ENCODE assay signal across 9 cellular contexts in genomic region chr7:30445770-30446169, GRCh38. TPM values are rescaled to one million over a fixed set of nuclear protein-coding genes. Genes with fewer than 3 reads are reported as not detected.
DNase-seq lines count a peak whose midpoint lies in the region; ATAC-seq, FAIRE-seq and TF ChIP-seq lines count a peak whose summit lies in the region.
"Had no signal": no experiment of that assay in that cellular context is flagged by ENCODE, and none has a peak within 500 bp of the region (broad histone marks: within the 10 kb centered on the region; RNA-seq: fewer than 3 reads in every experiment).

No MANE protein-coding gene starts in this region.

- H3K27ac ChIP-seq in IMR-90 (ENCODE audit: insufficient read depth, low read length) = no peak overlapping the region
- H3K27ac ChIP-seq in astrocyte (ENCODE audit: low read depth, low read length) = no peak overlapping the region
- H3K27ac ChIP-seq in lower lobe of right lung = no peak overlapping the region

- H2AFZ ChIP-seq in IMR-90 (replicated peaks; ENCODE audit: low read length, poor library complexity) (no peak overlapping the region), astrocyte (ENCODE audit: low read depth, low read length) (no peak overlapping the region)

- H3K4me3 ChIP-seq in IMR-90 (ENCODE audit: insufficient read depth, low read depth, low read length) (no peak overlapping the region), astrocyte (ENCODE audit: insufficient read depth, low read depth, low read length) (no peak overlapping the region), lower lobe of right lung (no peak overlapping the region)
- H3K4me3 ChIP-seq: skin epidermis had no signal

- peaks cover 14% of the 10 kb centered on the region; the same call in 1 of the 2 replicates for H3K36me3 ChIP-seq in IMR-90 (ENCODE audit: control insufficient read depth, insufficient read depth, low read length)
- peaks cover 8% of the 10 kb centered on the region for H3K36me3 ChIP-seq in astrocyte (ENCODE audit: insufficient read depth, low read length)
- peaks cover 46% of the 10 kb centered on the region for H3K36me3 ChIP-seq in lower lobe of right lung

- H3K27me3 ChIP-seq in IMR-90 (ENCODE audit: control insufficient read depth, insufficient read depth, low read length) (no peaks in the 10 kb centered on the region), astrocyte (ENCODE audit: insufficient read depth, low read length) (no peaks in the 10 kb centered on the region), lower lobe of right lung (ENCODE audit: low read depth) (no peaks in the 10 kb centered on the region)

- TF ChIP-seq RAD21 in IMR-90 (IDR thresholded peaks at IDR 0.05; ENCODE audit: low read length) = peak; percentile 47

- no peak overlapping the region for H2BK15ac ChIP-seq in IMR-90 (ENCODE audit: low read depth, low read length)

- in situ Hi-C loops in IMR-90 (cut with MboI; ENCODE audit: low sequenced_read_pairs) = no loop called here

- intact Hi-C loops in IMR-90 (cut with micrococcal nuclease) = no loop called here
- intact Hi-C loops in lower lobe of right lung (cut with DNase I) = no loop called here

- 0 out of 4 replicates have a peak, but pooled peaks cover 0 to 2% of the 10 kb centered on the region in 2 experiments for H3K79me1 ChIP-seq in IMR-90 (ENCODE audit: low read depth in 1 of 2, low read length in 2 of 2)

- no peak overlapping the region for H3K23ac ChIP-seq in IMR-90 (ENCODE audit: low read depth, low read length)

- no peak overlapping the region for H2BK120ac ChIP-seq in IMR-90 (ENCODE audit: low read depth, low read length)

- no peaks in the 10 kb centered on the region for H4K20me1 ChIP-seq in IMR-90 (ENCODE audit: insufficient read depth, low read length)
- H4K20me1 ChIP-seq in astrocyte (ENCODE audit: insufficient read depth, low read length) = no peaks in the 10 kb centered on the region

- H3K27ac Mint-ChIP-seq in T-cell = peak overlapping the region; percentile 19 to 84
- no peak overlapping the region for H3K27ac Mint-ChIP-seq in astrocyte (ENCODE audit: unreplicated experiment)

- H2AK5ac ChIP-seq in IMR-90 (ENCODE audit: low read depth, low read length) = no peak overlapping the region

- H4K5ac ChIP-seq in IMR-90 (ENCODE audit: low read depth, low read length) = no peak overlapping the region

- H3K36me3 Mint-ChIP-seq in T-cell (peaks cover 35% of the 10 kb centered on the region), astrocyte (ENCODE audit: low read depth, unreplicated experiment) (peaks cover 11% of the 10 kb centered on the region)

- CTCF ChIA-PET in IMR-90 (lab: Yijun Ruan, JAX) = no interaction called here
- CTCF ChIA-PET in T-cell (lab: Charles Lee) = interaction anchor here in 1 of 2 donors (1.0 kb wide), 1 partner anchor 167 kb away, joined by 3 read pairs; no protein-coding TSS in a partner anchor

- peaks cover 0 to 11% (median 6%) of the 10 kb centered on the region in 3 donors for H3K4me1 Mint-ChIP-seq in T-cell
- no peaks in the 10 kb centered on the region for H3K4me1 Mint-ChIP-seq in astrocyte (ENCODE audit: low read depth, unreplicated experiment)

- no peak overlapping the region for H3K4ac ChIP-seq in IMR-90 (ENCODE audit: low read depth, low read length)

- no peak overlapping the region for H3K18ac ChIP-seq in IMR-90 (ENCODE audit: low read depth, low read length)

- H3K56ac ChIP-seq in IMR-90 (ENCODE audit: extremely low read depth, insufficient read depth, low read length) = no peak overlapping the region

- POLR2A ChIA-PET in IMR-90 (lab: Charles Lee; ENCODE audit: unreplicated experiment) (no interaction called here), T-cell (lab: Charles Lee) (no interaction called here)

- no peaks in the 10 kb centered on the region for H3K79me2 ChIP-seq in astrocyte (ENCODE audit: insufficient read depth, low read length)

- dilution Hi-C loops in IMR-90 (cut with HindIII; ENCODE audit: low sequenced_read_pairs, unreplicated experiment) = no loop called here

- H3K9ac ChIP-seq in IMR-90 (ENCODE audit: low read depth, low read length) (no peak overlapping the region), astrocyte (ENCODE audit: low read length) (no peak overlapping the region)

- H4K91ac ChIP-seq in IMR-90 (ENCODE audit: insufficient read depth, low read depth, low read length) = no peak overlapping the region

- WGBS in IMR-90 (ENCODE audit: extremely low coverage in 2 of 2, insufficient read length in 1 of 2), 2 experiments = no CpG with 5 or more reads among the region's 7 CpGs

- H2AK9ac ChIP-seq in IMR-90 (replicated peaks; ENCODE audit: low read depth, low read length, poor library complexity) = no peak overlapping the region

- H3K9me3 ChIP-seq in IMR-90 (ENCODE audit: control insufficient read depth, insufficient read depth, low read length) (no peaks in the 10 kb centered on the region), astrocyte (ENCODE audit: insufficient read depth, low read depth, low read length) (no peaks in the 10 kb centered on the region), lower lobe of right lung (no peaks in the 10 kb centered on the region)

- no peak overlapping the region for H3K4me3 Mint-ChIP-seq in T-cell
- no peak overlapping the region for H3K4me3 Mint-ChIP-seq in astrocyte (ENCODE audit: unreplicated experiment)

- no peak overlapping the region for H2BK20ac ChIP-seq in IMR-90 (ENCODE audit: low read depth, low read length)

- ATAC-seq in GM21447 (IDR thresholded peaks at IDR 0.05; ENCODE audit: unreplicated experiment) (peak; percentile 100), IMR-90 (ENCODE audit: low read depth) (peak; percentile 85), T-cell (replicated peaks in 1 of 4) (peak; percentile 96 to 100 (median 97)), lower lobe of right lung (peak; percentile 98)

- no peak overlapping the region for H3K14ac ChIP-seq in IMR-90 (replicated peaks; ENCODE audit: low read depth, low read length)

- H3K9me3 Mint-ChIP-seq in T-cell (no peaks in the 10 kb centered on the region), astrocyte (ENCODE audit: unreplicated experiment) (no peaks in the 10 kb centered on the region)

- no TSS peak for BruUV-seq in IMR-90 (replicated peaks; lab: Mats Ljungman, UMichigan)

- H3K4me1 ChIP-seq in IMR-90 (ENCODE audit: control insufficient read depth, insufficient read depth, low read length) (no peaks in the 10 kb centered on the region; the same call in 1 of the 2 replicates), astrocyte (ENCODE audit: insufficient read depth, low read length) (no peaks in the 10 kb centered on the region), lower lobe of right lung (peaks cover 11% of the 10 kb centered on the region)

- no peak overlapping the region for H2BK5ac ChIP-seq in IMR-90 (ENCODE audit: low read depth, low read length, poor library complexity, severe bottlenecking)

- no peak for FAIRE-seq in astrocyte (lab: Jason Lieb, UNC)

- no peak overlapping the region for H4K8ac ChIP-seq in IMR-90 (ENCODE audit: low read depth in 2 of 2, low read length in 2 of 2)

- TF ChIP-seq POLR2A in IMR-90 (IDR thresholded peaks at IDR 0.05; ENCODE audit: low read depth, low read length) = no peak

- DNase-seq in DMS79 (lab: John Stamatoyannopoulos, UW) (peak; percentile 24), IMR-90 (peak; percentile 66), T-cell (peak; percentile 37 to 89 (median 70)), astrocyte (ENCODE audit: low read depth) (peak; percentile 24), lower lobe of right lung (peak; percentile 91), GM03348 (ENCODE audit: low spot score) (no peak)
- peak; percentile 56 to 62 for DNase-seq in stimulated activated CD8-positive, alpha-beta memory T cell treated with anti-CD3 and anti-CD28 coated beads, Interleukin-7, amount 100 ng/mL, for 48 hours (ENCODE audit: extremely low read depth in 1 of 2, low read depth in 1 of 2)

- H3K4me2 ChIP-seq in IMR-90 (ENCODE audit: low read depth, low read length) (no peak overlapping the region), astrocyte (ENCODE audit: low read length) (no peak overlapping the region)

- H3K9me1 ChIP-seq in IMR-90 (ENCODE audit: insufficient read depth, low read length) = peaks cover 4% of the 10 kb centered on the region; the same call in 1 of the 2 replicates

- TF ChIP-seq CTCF in IMR-90 (conservative IDR thresholded peaks at IDR 0.05; ENCODE audit: low read depth, low read length) (peak; percentile 51), astrocyte (IDR thresholded peaks at IDR 0.05; ENCODE audit: insufficient read depth, low read depth, low read length) (no peak), lower lobe of right lung (IDR thresholded peaks at IDR 0.05) (peak; percentile 44)

- H3K27me3 Mint-ChIP-seq in T-cell = no peaks in the 10 kb centered on the region
- H3K27me3 Mint-ChIP-seq in astrocyte (ENCODE audit: low read depth, unreplicated experiment) = no peaks in the 10 kb centered on the region

TF ChIP-seq in IMR-90, 13 proteins besides CTCF, POLR2A, EP300 and RAD21 (continues in another document):
- TF ChIP-seq MAFK (IDR thresholded peaks at IDR 0.05; ENCODE audit: low read depth, low read length) = no peak
- peak; percentile 87 for TF ChIP-seq CEBPB (IDR thresholded peaks at IDR 0.05; ENCODE audit: low read depth, low read length)
- peak; percentile 34; the same call in 1 of the 2 replicates for TF ChIP-seq SMC3 (IDR thresholded peaks at IDR 0.05; ENCODE audit: low read depth, low read length)
- no peak for TF ChIP-seq CHD1 (IDR thresholded peaks at IDR 0.05; ENCODE audit: low read depth, low read length)
- TF ChIP-seq FOS (IDR thresholded peaks at IDR 0.05; ENCODE audit: low read depth, low read length) = no peak
- peak; percentile 20; the same call in 1 of the 2 replicates for TF ChIP-seq MAZ (IDR thresholded peaks at IDR 0.05; ENCODE audit: borderline replicate concordance, low read depth, low read length)
- TF ChIP-seq RFX5 (IDR thresholded peaks at IDR 0.05; ENCODE audit: low read depth, low read length) = no peak

RNA-seq across cellular contexts. Expression of gene NOD1, which starts 32.8 kb away (rescaled TPM):
- total RNA-seq in IMR-90 (2012; rRNA removed) (1.4 and 1.8 TPM in 2 replicates), T-cell (10 to 100 TPM; 15.6 to 24.6 (median 19.4) TPM), astrocyte (9.3 and 9.7 TPM in 2 replicates), lower lobe of right lung (42.9 TPM)
- 2.7 and 3.0 TPM in 2 replicates for polyA plus RNA-seq in IMR-90 (2012; rRNA removed)
- polyA plus RNA-seq in IMR-90 (2012; cell fraction: cytosol; rRNA removed) = 1.3 and 1.4 TPM in 2 replicates
- 5.8 and 9.5 TPM in 2 replicates for polyA plus RNA-seq in IMR-90 (2012; cell fraction: nucleus; rRNA removed; ENCODE audit: low replicate concordance)

RNA-seq across cellular contexts. Expression of gene GGCT, which starts 58.9 kb away (rescaled TPM):
- total RNA-seq in IMR-90 (2012; rRNA removed) (12.0 and 17.5 TPM in 2 replicates), T-cell (10 to 100 TPM in 4 of 5 donors, 1 to 10 TPM in 1; 7.4 to 14.1 (median 12.5) TPM), astrocyte (27.7 and 29.6 TPM in 2 replicates), lower lobe of right lung (28.8 TPM)
- polyA plus RNA-seq in IMR-90 (2012; rRNA removed) = 18.6 and 19.1 TPM in 2 replicates
- polyA plus RNA-seq in IMR-90 (2012; cell fraction: cytosol; rRNA removed) = 12.4 and 17.8 TPM in 2 replicates
- polyA plus RNA-seq in IMR-90 (2012; cell fraction: nucleus; rRNA removed; ENCODE audit: low replicate concordance) = 3.6 and 4.5 TPM in 2 replicates
